ENCODE assay signal across 10 cellular contexts in the genomic region with DNA sequence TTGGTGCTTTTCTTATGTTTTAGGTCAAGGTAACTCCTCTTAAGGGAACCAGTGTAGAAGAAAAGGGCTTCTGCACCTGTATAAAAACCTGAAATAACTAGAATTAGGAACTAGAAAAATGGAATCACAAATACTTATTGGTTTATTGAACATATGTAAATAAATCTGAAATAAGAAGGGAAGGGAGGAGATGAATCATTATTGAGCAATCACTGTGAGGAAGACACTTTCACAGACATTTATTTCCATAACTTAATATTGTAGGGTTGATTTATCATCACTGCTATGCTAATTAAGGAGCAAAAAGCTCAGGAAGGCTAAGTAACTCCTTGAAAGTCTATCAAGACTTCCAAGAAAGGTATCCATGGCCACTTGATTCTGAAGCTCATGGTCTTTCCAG. TPM values are rescaled to one million over a fixed set of nuclear protein-coding genes. Genes with fewer than 3 reads are reported as not detected.
"Had no signal": no experiment of that assay in that cellular context is flagged by ENCODE, and none has a peak within 500 bp of the region (broad histone marks: within the 10 kb centered on the region; RNA-seq: fewer than 3 reads in every experiment).

No MANE protein-coding gene starts in this region.

RNA-seq across cellular contexts. Expression of gene RAB6D, which starts 24.7 kb away (rescaled TPM):
- total RNA-seq: activated naive CD4-positive, alpha-beta T cell treated with anti-CD3 and anti-CD28 coated beads for 36 hours; activated naive CD4-positive, alpha-beta T cell treated with anti-CD3 and anti-CD28 coated beads, Interleukin-2, amount 50 U/mL, for 72 hours; activated naive CD8-positive, alpha-beta T cell treated with anti-CD3 and anti-CD28 coated beads for 36 hours; activated naive CD8-positive, alpha-beta T cell treated with anti-CD3 and anti-CD28 coated beads, Interleukin-2, amount 10 ng/mL, durations not matched to agents 7 days and 5 days; activated T-helper 1 cell treated with anti-CD3 and anti-CD28 coated beads, Interleukin-12 subunit alpha, Interleukin-12 subunit beta, Interleukin-2, Interleukin-4 antibody, amounts not matched to agents 30 ng/mL and 10 ng/mL and 1 ng/mL, durations not matched to agents 14 hours and 24 hours and 36 hours; activated T-helper 17 cell treated with anti-CD3 and anti-CD28 coated beads, Interleukin-2, amount 50 U/mL, for 72 hours; aorta; ascending aorta; breast epithelium; cardiac muscle cell had no signal
- polyA plus RNA-seq: aorta had no signal
